Comparison of ENCODE assay signal across 23 cellular contexts in the genomic region with DNA sequence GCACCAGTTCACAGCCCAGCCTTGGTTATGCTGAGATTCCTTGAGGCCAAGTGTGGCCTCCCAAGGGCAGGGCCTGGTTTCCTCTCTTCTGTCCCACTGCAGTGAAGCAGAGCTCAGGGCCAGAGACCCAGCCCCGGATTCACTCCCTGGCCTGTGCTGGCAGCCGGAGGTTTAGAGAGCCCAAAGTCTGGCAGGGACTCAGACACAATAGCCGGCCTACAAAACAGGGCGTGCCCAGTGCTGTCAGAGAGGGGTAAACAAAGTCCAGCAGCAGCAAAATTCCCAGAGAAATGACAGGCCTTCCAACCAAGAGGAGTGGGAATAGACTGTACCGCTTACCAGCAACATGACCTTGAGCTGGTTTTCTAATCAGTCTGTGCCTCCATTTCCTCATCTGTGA. TPM values are rescaled to one million over a fixed set of nuclear protein-coding genes. Genes with fewer than 3 reads are reported as not detected.
DNase-seq lines count a peak whose midpoint lies in the region; ATAC-seq and TF ChIP-seq lines count a peak whose summit lies in the region.
"Had no signal": no experiment of that assay in that cellular context is flagged by ENCODE, and none has a peak within 500 bp of the region (broad histone marks: within the 10 kb centered on the region; RNA-seq: fewer than 3 reads in every experiment).

No MANE protein-coding gene starts in this region.

- H3K9me3 ChIP-seq in heart right ventricle (no peaks in the 10 kb centered on the region), right cardiac atrium (ENCODE audit: control insufficient read depth, low read length) (no peaks in the 10 kb centered on the region), prostate gland (no peaks in the 10 kb centered on the region)
- H3K9me3 ChIP-seq: MG63, right lobe of liver had no signal

- TF ChIP-seq POLR2A in prostate gland (IDR thresholded peaks at IDR 0.05): no peak

- no peak for ATAC-seq in heart right ventricle
- ATAC-seq in right cardiac atrium: peak; percentile 34 to 68
- ATAC-seq in GM19397 (IDR thresholded peaks at IDR 0.05; ENCODE audit: unreplicated experiment): no peak
- ATAC-seq in HG03135 (IDR thresholded peaks at IDR 0.05; ENCODE audit: unreplicated experiment): no peak
- ATAC-seq: activated naive CD4-positive, alpha-beta T cell treated with anti-CD3 and anti-CD28 coated beads, Interleukin-2, amount 50 U/mL, for 72 hours; activated T-cell treated with anti-CD3 and anti-CD28 coated beads, Interleukin-2, amount 50 U/mL, for 4 hours; WTC11 had no signal

- no peak for DNase-seq in heart right ventricle
- no peak for DNase-seq in cardiac septum (ENCODE audit: low spot score)
- DNase-seq in right cardiac atrium: peak in 1 of 3 donors; percentile 74
- DNase-seq in prostate gland (ENCODE audit: low spot score): peak; percentile 73
- DNase-seq in occipital lobe (lab: John Stamatoyannopoulos, UW): no peak
- DNase-seq in Ammon's horn (ENCODE audit: low spot score): no peak
- DNase-seq: activated CD4-positive, alpha-beta memory T cell treated with anti-CD3 and anti-CD28 coated beads, Interleukin-2, amount 10 ng/mL, durations not matched to agents 7 days and 5 days; activated T-cell treated with anti-CD3 and anti-CD28 coated beads, Interleukin-2, amount 50 U/mL, for 4 hours; cortex of kidney; DMS153; GDM1; MG63; NCI-H1694; NCI-H748 treated with DMSO at 0.1 percent for 48 hours; OCI-M1; stimulated activated naive CD4-positive, alpha-beta T cell treated with Interleukin-2 at 50 U/mL for 16 hours had no signal

- H3K27me3 ChIP-seq in heart right ventricle (no peaks in the 10 kb centered on the region), right cardiac atrium (ENCODE audit: control insufficient read depth, insufficient read depth) (no peaks in the 10 kb centered on the region), prostate gland (replicated peaks; ENCODE audit: insufficient read depth) (no peaks in the 10 kb centered on the region)
- H3K27me3 ChIP-seq: MG63, right lobe of liver had no signal

- intact Hi-C loops in heart right ventricle (cut with DNase I) (no loop called here), cardiac septum (cut with DNase I) (no loop called here), right cardiac atrium (cut with DNase I) (no loop called here), prostate gland (cut with DNase I) (no loop called here)

- H3K27ac ChIP-seq in heart right ventricle: peak overlapping the region in 7 of 10 donors; percentile 27 to 77 (median 66)
- H3K27ac ChIP-seq in right cardiac atrium (ENCODE audit: low read length): peak overlapping the region; percentile 1
- H3K27ac ChIP-seq in prostate gland: peak overlapping the region; percentile 84 to 87
- H3K27ac ChIP-seq: right lobe of liver had no signal

- H3K4me1 ChIP-seq in heart right ventricle (peaks cover 0 to 29% (median 19%) of the 10 kb centered on the region in 9 donors), right cardiac atrium (ENCODE audit: control insufficient read depth, insufficient read depth, low read length) (peaks cover 17% of the 10 kb centered on the region), prostate gland (replicated peaks) (peaks cover 23% of the 10 kb centered on the region)

- H3K4me3 ChIP-seq in heart right ventricle (no peak overlapping the region), right cardiac atrium (ENCODE audit: low read length) (no peak overlapping the region), prostate gland (no peak overlapping the region)
- H3K4me3 ChIP-seq: MG63, right lobe of liver had no signal

- no peaks in the 10 kb centered on the region for H3K36me3 ChIP-seq in heart right ventricle
- no peaks in the 10 kb centered on the region for H3K36me3 ChIP-seq in prostate gland
- H3K36me3 ChIP-seq: MG63, right lobe of liver had no signal

- whole genome bisulfite sequencing in heart right ventricle, 2 donors: 55 to 66% methylated on average over 5 of the region's 5 CpGs
- 61% methylated on average over 5 of the region's 5 CpGs for WGBS in right cardiac atrium
- 45% methylated on average over 5 of the region's 5 CpGs for WGBS in prostate gland

- no peak for TF ChIP-seq CTCF in heart right ventricle (IDR thresholded peaks at IDR 0.05)
- no peak for TF ChIP-seq CTCF in prostate gland (IDR thresholded peaks at IDR 0.05)

RNA-seq across cellular contexts. Expression of gene VIPR1, which starts 14.0 kb away (rescaled TPM):
- 1 to 10 TPM in 7 of 10 donors, under 1 TPM in 3; 0.76 to 7.3 (median 1.5) TPM for total RNA-seq in heart right ventricle
- 1 to 10 TPM; 3.9 to 8.3 TPM for polyA plus RNA-seq in heart right ventricle
- 0.89 TPM for total RNA-seq in cardiac septum
- 10 to 100 TPM in 2 of 4 donors, 1 to 10 TPM in 2; 4.9 to 12.8 (median 8.6) TPM for total RNA-seq in right cardiac atrium
- 10.2 TPM for polyA plus RNA-seq in right cardiac atrium
- total RNA-seq in prostate gland: 100 to 1,000 TPM in 1 of 2 donors, 10 to 100 TPM in 1; 98.5 to 226 TPM
- 0.16 TPM for total RNA-seq in occipital lobe
- total RNA-seq: fibroblast of villous mesenchyme, osteoblast had no signal

Comparison
In these comparisons a context has a peak if more than half of its experiments do, and no peak if none do; other contexts are left out.
1. ATAC-seq: peak in right cardiac atrium (2 of 2); none in heart right ventricle (0 of 8), GM19397 (single experiment) and HG03135 (single experiment).
2. H3K27ac ChIP-seq: peak in every context shown above with its lines; median percentile 86 in prostate gland; 66 in heart right ventricle; 1 in right cardiac atrium.
3. RNA of gene VIPR1, which starts 14.0 kb away (total RNA-seq): 98.5 to 226 TPM in prostate gland; 4.9 to 12.8 TPM in right cardiac atrium, 0.76 to 7.3 TPM in heart right ventricle, 0.89 TPM in cardiac septum (single experiment) and 0.16 TPM in occipital lobe (single experiment); every median in the first group is over 4 times any median in the second.